ENCODE assay signal across 8 cellular contexts in the genomic region with DNA sequence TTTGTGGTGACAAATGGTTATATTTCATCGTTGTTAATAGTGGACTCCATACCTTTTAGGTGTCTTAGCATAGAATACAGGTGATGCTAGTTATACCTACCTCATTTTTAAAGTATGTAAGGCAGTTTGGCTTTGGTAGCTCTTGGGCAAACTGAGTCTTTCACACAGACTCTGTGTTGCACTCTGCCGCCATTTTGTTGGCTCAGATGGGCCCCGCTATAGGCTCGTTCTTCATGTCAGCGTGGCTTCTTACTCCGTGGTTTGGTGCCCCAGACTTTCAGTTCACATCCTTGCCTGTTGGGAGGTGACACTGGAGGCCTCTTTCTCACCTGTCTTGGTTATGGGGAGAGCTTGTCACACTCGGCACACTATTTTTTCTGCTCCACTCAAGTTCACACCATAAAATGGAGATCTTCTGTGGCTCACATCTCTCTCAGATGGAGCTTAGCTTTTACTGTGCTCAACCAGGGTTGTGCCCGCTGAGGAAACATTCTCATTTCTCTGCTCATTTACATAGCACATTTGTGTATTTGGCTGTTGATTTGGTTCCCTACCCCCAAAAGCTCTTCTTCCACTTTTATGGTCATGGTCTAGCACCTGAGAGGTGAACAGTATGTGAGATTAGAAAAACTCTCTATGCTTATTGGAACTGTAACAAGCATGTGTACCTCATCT.
A peak's percentile ranks its signal among the peaks of the same experiment; 100 is the strongest.
DNase-seq lines count a peak whose midpoint lies in the region; ATAC-seq and TF ChIP-seq lines count a peak whose summit lies in the region.

No MANE protein-coding gene starts in this region.

- ATAC-seq in GM21786 (IDR thresholded peaks at IDR 0.05; ENCODE audit: unreplicated experiment): peak; percentile 54

- H3K4me3 Mint-ChIP-seq in activated CD4-positive, alpha-beta T cell treated with anti-CD3 and anti-CD28 coated beads, Interleukin-2, amount 10 ng/mL, durations not matched to agents 7 days and 5 days: no peak overlapping the region

- no peak overlapping the region for H2AFZ ChIP-seq in OCI-LY1 (ENCODE audit: low read length)

- H3K27ac ChIP-seq in OCI-LY1 (ENCODE audit: low read depth, low read length, poor library complexity, severe bottlenecking): peak overlapping the region; percentile 94
- H3K27ac ChIP-seq in spleen: peak overlapping the region in 7 of 8 donors; percentile 69 to 89 (median 82)

- no peak for DNase-seq in activated CD4-positive, alpha-beta T cell treated with anti-CD3 and anti-CD28 coated beads, Interleukin-2, amount 10 ng/mL, durations not matched to agents 7 days and 5 days
- no peak for DNase-seq in activated CD4-positive, alpha-beta T cell treated with anti-CD3 and anti-CD28 coated beads, Interleukin-2, amount 50 U/mL, for 4 hours
- DNase-seq in spleen (no peak), glomerular visceral epithelial cell (ENCODE audit: extremely low spot score) (no peak), NCI-H2107 treated with DMSO at 0.1 percent for 48 hours (lab: John Stamatoyannopoulos, UW; ENCODE audit: unreplicated experiment) (no peak), NCI-H82 (lab: John Stamatoyannopoulos, UW) (no peak)

- peak overlapping the region; percentile 51 for H3K27ac Mint-ChIP-seq in activated CD4-positive, alpha-beta T cell treated with anti-CD3 and anti-CD28 coated beads, Interleukin-2, amount 10 ng/mL, durations not matched to agents 7 days and 5 days

- peaks cover 91% of the 10 kb centered on the region for H3K4me1 Mint-ChIP-seq in activated CD4-positive, alpha-beta T cell treated with anti-CD3 and anti-CD28 coated beads, Interleukin-2, amount 10 ng/mL, durations not matched to agents 7 days and 5 days

- TF ChIP-seq POLR2A in spleen (IDR thresholded peaks at IDR 0.05): no peak

- no peaks in the 10 kb centered on the region for H3F3A ChIP-seq in OCI-LY1 (ENCODE audit: insufficient read depth, low read length)

- H3K4me1 ChIP-seq in OCI-LY1 (ENCODE audit: insufficient read depth, low read length, severe bottlenecking) (peaks cover 78% of the 10 kb centered on the region), spleen (peaks cover 30 to 97% (median 69%) of the 10 kb centered on the region in 6 donors)

- H3K36me3 Mint-ChIP-seq in activated CD4-positive, alpha-beta T cell treated with anti-CD3 and anti-CD28 coated beads, Interleukin-2, amount 10 ng/mL, durations not matched to agents 7 days and 5 days (ENCODE audit: low read depth): peaks cover 78% of the 10 kb centered on the region

- no peaks in the 10 kb centered on the region for H3K9me3 ChIP-seq in OCI-LY1 (ENCODE audit: low read length)
- no peaks in the 10 kb centered on the region for H3K9me3 ChIP-seq in spleen

- H3K9me2 ChIP-seq in OCI-LY1 (ENCODE audit: low read depth, low read length): no peaks in the 10 kb centered on the region

- POLR2A ChIA-PET in activated CD4-positive, alpha-beta T cell treated with anti-CD3 and anti-CD28 coated beads, Interleukin-2, amount 10 ng/mL, durations not matched to agents 7 days and 5 days (lab: Charles Lee): interaction anchor here (0.7 to 1.3 kb wide), 2 partner anchors 29 to 31 kb away, joined by 3 read pairs; no protein-coding TSS in a partner anchor

- no peaks in the 10 kb centered on the region; the same call in 1 of the 2 replicates for H3K79me2 ChIP-seq in OCI-LY1 (ENCODE audit: insufficient read depth, low read length)

- H3K27me3 Mint-ChIP-seq in activated CD4-positive, alpha-beta T cell treated with anti-CD3 and anti-CD28 coated beads, Interleukin-2, amount 10 ng/mL, durations not matched to agents 7 days and 5 days: no peaks in the 10 kb centered on the region

- no peaks in the 10 kb centered on the region for H3K27me3 ChIP-seq in OCI-LY1 (ENCODE audit: insufficient read depth, low read length)
- H3K27me3 ChIP-seq in spleen (replicated peaks in 1 of 7): no peaks in the 10 kb centered on the region

- WGBS in spleen, 5 donors: 76 to 89% (median 81%) methylated on average over 8 of the region's 8 CpGs

- H3K4me2 ChIP-seq in OCI-LY1 (ENCODE audit: low read length): peak overlapping the region; percentile 68

- H3K9me3 Mint-ChIP-seq in activated CD4-positive, alpha-beta T cell treated with anti-CD3 and anti-CD28 coated beads, Interleukin-2, amount 10 ng/mL, durations not matched to agents 7 days and 5 days: peaks cover 13% of the 10 kb centered on the region

- H3K4me3 ChIP-seq in OCI-LY1 (ENCODE audit: low read depth, low read length, poor library complexity, severe bottlenecking): peak overlapping the region; percentile 43
- H3K4me3 ChIP-seq in spleen: no peak overlapping the region

- H4K20me1 ChIP-seq in OCI-LY1 (ENCODE audit: insufficient read depth, low read length): no peaks in the 10 kb centered on the region

- TF ChIP-seq CTCF in OCI-LY1 (IDR thresholded peaks at IDR 0.05; ENCODE audit: low read length) (no peak), spleen (IDR thresholded peaks at IDR 0.05 in 8 of 11, conservative IDR thresholded peaks at IDR 0.05 in 3 of 11) (no peak)

- CTCF ChIA-PET in activated CD4-positive, alpha-beta T cell treated with anti-CD3 and anti-CD28 coated beads, Interleukin-2, amount 10 ng/mL, durations not matched to agents 7 days and 5 days (lab: Charles Lee): interaction anchor here (0.6 to 1.5 kb wide), 9 partner anchors 8 to 161 kb away, joined by 3 to 4 read pairs (median 3); no protein-coding TSS in a partner anchor

- H3K36me3 ChIP-seq in OCI-LY1 (ENCODE audit: insufficient read depth, low read length) (peaks cover 45% of the 10 kb centered on the region), spleen (peaks cover 0 to 41% (median 9%) of the 10 kb centered on the region in 6 donors)

- peak overlapping the region; percentile 56 for H3K9ac ChIP-seq in OCI-LY1 (ENCODE audit: low read length)

- intact Hi-C loops in spleen (cut with DNase I; ENCODE audit: low total_unique reads): no loop called here
